ENCODE assay signal across 23 cellular contexts in the genomic region with DNA sequence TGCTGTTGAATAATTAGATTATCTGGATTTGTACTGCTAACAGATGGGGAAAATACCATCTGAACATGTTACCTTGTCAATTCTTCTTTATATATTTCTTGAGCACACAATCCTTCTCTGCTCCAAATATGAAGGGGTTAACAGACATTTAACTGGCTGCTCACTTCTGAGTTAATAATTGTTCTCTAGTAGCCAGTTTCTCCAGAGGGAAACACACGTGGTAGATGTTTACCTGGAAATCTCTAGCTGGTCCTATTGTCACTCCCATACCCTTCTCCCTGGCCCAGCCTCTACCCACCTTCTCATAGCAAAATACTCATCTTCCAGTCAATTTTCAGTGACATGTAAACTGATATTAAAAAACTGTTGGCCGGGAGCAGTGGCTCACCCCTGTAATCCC.
"Had no signal": no experiment of that assay in that cellular context is flagged by ENCODE, and none has a peak within 500 bp of the region (broad histone marks: within the 10 kb centered on the region; RNA-seq: fewer than 3 reads in every experiment).

No MANE protein-coding gene starts in this region.

- H3K27ac ChIP-seq: breast epithelium, esophagus muscularis mucosa, heart right ventricle, right lobe of liver, tibial nerve had no signal

- H3K4me3 ChIP-seq: breast epithelium, esophagus muscularis mucosa, heart right ventricle, right lobe of liver, tibial nerve had no signal

- H3K9me3 ChIP-seq: breast epithelium, esophagus muscularis mucosa, heart right ventricle, right lobe of liver, tibial nerve had no signal

- H3K4me1 ChIP-seq: breast epithelium, heart right ventricle, right lobe of liver, tibial nerve had no signal

- H3K4me1 Mint-ChIP-seq: activated CD4-positive, alpha-beta memory T cell treated with anti-CD3 and anti-CD28 coated beads, Interleukin-2, amount 10 ng/mL, durations not matched to agents 7 days and 5 days; activated CD4-positive, alpha-beta T cell treated with anti-CD3 and anti-CD28 coated beads, Interleukin-2, amount 10 ng/mL, durations not matched to agents 7 days and 5 days; activated naive CD8-positive, alpha-beta T cell treated with anti-CD3 and anti-CD28 coated beads, Interleukin-2, amount 50 U/mL, for 24 hours had no signal

- DNase-seq: activated CD4-positive, alpha-beta memory T cell treated with anti-CD3 and anti-CD28 coated beads, Interleukin-2, amount 10 ng/mL, durations not matched to agents 7 days and 5 days; activated CD4-positive, alpha-beta T cell treated with anti-CD3 and anti-CD28 coated beads, Interleukin-2, amount 10 ng/mL, durations not matched to agents 7 days and 5 days; activated CD4-positive, CD25-positive, alpha-beta regulatory T cell treated with anti-CD3 and anti-CD28 coated beads, Interleukin-2, amount 50 U/mL, for 72 hours; activated CD8-positive, alpha-beta memory T cell treated with anti-CD3 and anti-CD28 coated beads, Interleukin-2, amount 50 U/mL, for 48 hours; activated gamma-delta T cell; activated naive CD4-positive, alpha-beta T cell treated with anti-CD3 and anti-CD28 coated beads, Interleukin-2, amount 50 U/mL, for 16 hours; activated naive CD8-positive, alpha-beta T cell treated with anti-CD3 and anti-CD28 coated beads, Interleukin-2, amount 50 U/mL, for 24 hours; activated T-cell treated with anti-CD3 and anti-CD28 coated beads, Interleukin-2, amount 50 U/mL, for 24 hours; amygdala; central memory CD4-positive, alpha-beta T cell; endodermal cell; foreskin melanocyte; heart right ventricle; midbrain; naive thymus-derived CD4-positive, alpha-beta T cell; posterior cingulate gyrus; right lobe of liver; stimulated activated CD4-positive, alpha-beta T cell treated with anti-CD3 and anti-CD28 coated beads, Interleukin-2, amount 100 ng/mL, for 48 hours; stimulated activated naive CD4-positive, alpha-beta T cell treated with Interleukin-2 at 50 U/mL for 16 hours had no signal

- ATAC-seq: activated naive CD8-positive, alpha-beta T cell treated with anti-CD3 and anti-CD28 coated beads, Interleukin-2, amount 50 U/mL, for 24 hours; heart right ventricle; naive thymus-derived CD4-positive, alpha-beta T cell had no signal

- H3K36me3 Mint-ChIP-seq: naive thymus-derived CD4-positive, alpha-beta T cell had no signal

- H3K27me3 Mint-ChIP-seq: activated CD4-positive, alpha-beta memory T cell treated with anti-CD3 and anti-CD28 coated beads, Interleukin-2, amount 10 ng/mL, durations not matched to agents 7 days and 5 days; activated CD4-positive, alpha-beta T cell treated with anti-CD3 and anti-CD28 coated beads, Interleukin-2, amount 10 ng/mL, durations not matched to agents 7 days and 5 days; activated naive CD8-positive, alpha-beta T cell treated with anti-CD3 and anti-CD28 coated beads, Interleukin-2, amount 50 U/mL, for 24 hours; activated T-cell treated with anti-CD3 and anti-CD28 coated beads, Interleukin-2, amount 50 U/mL, for 24 hours; dendritic cell treated with granulocyte-macrophage colony-stimulating factor and Interleukin-4, amounts not matched to agents 40 ng/mL and 50 ng/mL, for 4 days; naive thymus-derived CD4-positive, alpha-beta T cell had no signal

- H3K27ac Mint-ChIP-seq: activated CD4-positive, alpha-beta memory T cell treated with anti-CD3 and anti-CD28 coated beads, Interleukin-2, amount 10 ng/mL, durations not matched to agents 7 days and 5 days; activated CD4-positive, alpha-beta T cell treated with anti-CD3 and anti-CD28 coated beads, Interleukin-2, amount 10 ng/mL, durations not matched to agents 7 days and 5 days; activated naive CD8-positive, alpha-beta T cell treated with anti-CD3 and anti-CD28 coated beads, Interleukin-2, amount 50 U/mL, for 24 hours; activated T-cell treated with anti-CD3 and anti-CD28 coated beads, Interleukin-2, amount 50 U/mL, for 24 hours; dendritic cell treated with granulocyte-macrophage colony-stimulating factor and Interleukin-4, amounts not matched to agents 40 ng/mL and 50 ng/mL, for 4 days; endodermal cell; naive thymus-derived CD4-positive, alpha-beta T cell had no signal

- H3K27me3 ChIP-seq: breast epithelium, esophagus muscularis mucosa, heart right ventricle, right lobe of liver, tibial nerve had no signal

- H3K4me3 Mint-ChIP-seq: activated CD4-positive, alpha-beta memory T cell treated with anti-CD3 and anti-CD28 coated beads, Interleukin-2, amount 10 ng/mL, durations not matched to agents 7 days and 5 days; activated CD4-positive, alpha-beta T cell treated with anti-CD3 and anti-CD28 coated beads, Interleukin-2, amount 10 ng/mL, durations not matched to agents 7 days and 5 days; activated naive CD8-positive, alpha-beta T cell treated with anti-CD3 and anti-CD28 coated beads, Interleukin-2, amount 50 U/mL, for 24 hours; activated T-cell treated with anti-CD3 and anti-CD28 coated beads, Interleukin-2, amount 50 U/mL, for 24 hours; dendritic cell treated with granulocyte-macrophage colony-stimulating factor and Interleukin-4, amounts not matched to agents 40 ng/mL and 50 ng/mL, for 4 days; endodermal cell; naive thymus-derived CD4-positive, alpha-beta T cell had no signal

- H3K9me3 Mint-ChIP-seq: activated naive CD8-positive, alpha-beta T cell treated with anti-CD3 and anti-CD28 coated beads, Interleukin-2, amount 50 U/mL, for 24 hours; activated T-cell treated with anti-CD3 and anti-CD28 coated beads, Interleukin-2, amount 50 U/mL, for 24 hours; endodermal cell had no signal

- H3K36me3 ChIP-seq: breast epithelium, esophagus muscularis mucosa, heart right ventricle, right lobe of liver, tibial nerve had no signal
